2 cellular contexts compared by ENCODE assay signal in the genomic region with DNA sequence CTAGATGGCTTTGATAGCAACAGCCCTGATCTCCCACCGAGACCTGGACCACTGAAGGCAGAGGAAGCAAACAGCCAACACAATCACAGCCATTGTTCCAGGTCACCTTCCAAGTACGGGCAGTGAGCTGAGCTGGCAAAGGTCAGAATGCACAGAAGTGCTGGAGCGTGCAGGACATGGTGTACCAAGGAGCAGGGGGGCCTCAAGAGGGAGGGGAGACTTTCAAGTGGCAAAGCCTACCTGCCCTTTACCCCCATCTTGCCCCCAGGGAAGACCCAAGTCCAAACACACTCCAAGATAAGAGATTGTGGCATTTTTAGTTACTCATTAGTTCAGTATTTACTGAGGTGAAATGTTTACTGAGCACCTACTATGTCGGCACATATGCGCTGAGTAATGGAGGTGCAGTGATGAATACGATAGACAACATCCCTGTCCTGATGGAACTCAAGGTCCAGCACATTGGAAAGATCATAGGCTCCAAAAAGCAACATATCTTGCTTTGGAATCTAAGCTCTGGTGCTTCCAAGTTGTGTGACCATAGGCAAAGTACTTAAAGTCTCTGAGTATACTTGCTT.
TF ChIP-seq lines count a peak whose summit lies in the region.

No MANE protein-coding gene starts in this region.

TF ChIP-seq in IMR-90, 13 proteins besides CTCF, POLR2A, EP300 and RAD21:
- TF ChIP-seq RFX5 (IDR thresholded peaks at IDR 0.05; ENCODE audit: low read depth, low read length) (no peak), FOS (IDR thresholded peaks at IDR 0.05; ENCODE audit: low read depth, low read length) (no peak), USF2 (IDR thresholded peaks at IDR 0.05; ENCODE audit: low read depth, low read length) (no peak), BHLHE40 (IDR thresholded peaks at IDR 0.05; ENCODE audit: low read depth, low read length) (no peak), MAZ (IDR thresholded peaks at IDR 0.05; ENCODE audit: borderline replicate concordance, low read depth, low read length) (no peak), ELK1 (IDR thresholded peaks at IDR 0.05; ENCODE audit: borderline replicate concordance, low read depth, low read length) (no peak), RCOR1 (IDR thresholded peaks at IDR 0.05; ENCODE audit: insufficient replicate concordance, low read length) (no peak), NFE2L2 (IDR thresholded peaks at IDR 0.05; ENCODE audit: low read depth, low read length) (no peak)

TF ChIP-seq in H1, 55 proteins besides CTCF, POLR2A, EP300 and RAD21:
- TF ChIP-seq SIRT6 (IDR thresholded peaks at IDR 0.05; ENCODE audit: low read length) = no peak
- TF ChIP-seq NANOG (IDR thresholded peaks at IDR 0.05; ENCODE audit: insufficient read depth, low read depth, low read length, poor library complexity, severe bottlenecking) = no peak
- TF ChIP-seq RFX5 (IDR thresholded peaks at IDR 0.05; ENCODE audit: borderline replicate concordance, low read depth, low read length) = no peak
- TF ChIP-seq ASH2L (IDR thresholded peaks at IDR 0.05; ENCODE audit: low read length) = no peak
- no peak for TF ChIP-seq TAF1 (IDR thresholded peaks at IDR 0.05; ENCODE audit: low read depth, low read length)
- TF ChIP-seq EGR1 (IDR thresholded peaks at IDR 0.05; ENCODE audit: borderline replicate concordance, low read depth, low read length) = no peak
- no peak for TF ChIP-seq CHD1 (IDR thresholded peaks at IDR 0.05; ENCODE audit: low read depth, low read length)
- TF ChIP-seq KDM1A (IDR thresholded peaks at IDR 0.05; ENCODE audit: borderline replicate concordance, low read length) = no peak
- no peak for TF ChIP-seq HDAC6 (IDR thresholded peaks at IDR 0.05; ENCODE audit: low read depth, low read length)
- no peak for TF ChIP-seq TCF12 (IDR thresholded peaks at IDR 0.05; ENCODE audit: low read depth, low read length)
- no peak for TF ChIP-seq EZH2 (IDR thresholded peaks at IDR 0.05; ENCODE audit: low read depth, low read length, severe bottlenecking)
- TF ChIP-seq, protein P1, sequence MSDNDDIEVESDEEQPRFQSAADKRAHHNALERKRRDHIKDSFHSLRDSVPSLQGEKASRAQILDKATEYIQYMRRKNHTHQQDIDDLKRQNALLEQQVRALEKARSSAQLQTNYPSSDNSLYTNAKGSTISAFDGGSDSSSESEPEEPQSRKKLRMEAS (IDR thresholded peaks at IDR 0.05) = no peak
